1 cellular context compared by ENCODE assay signal in the genomic region with DNA sequence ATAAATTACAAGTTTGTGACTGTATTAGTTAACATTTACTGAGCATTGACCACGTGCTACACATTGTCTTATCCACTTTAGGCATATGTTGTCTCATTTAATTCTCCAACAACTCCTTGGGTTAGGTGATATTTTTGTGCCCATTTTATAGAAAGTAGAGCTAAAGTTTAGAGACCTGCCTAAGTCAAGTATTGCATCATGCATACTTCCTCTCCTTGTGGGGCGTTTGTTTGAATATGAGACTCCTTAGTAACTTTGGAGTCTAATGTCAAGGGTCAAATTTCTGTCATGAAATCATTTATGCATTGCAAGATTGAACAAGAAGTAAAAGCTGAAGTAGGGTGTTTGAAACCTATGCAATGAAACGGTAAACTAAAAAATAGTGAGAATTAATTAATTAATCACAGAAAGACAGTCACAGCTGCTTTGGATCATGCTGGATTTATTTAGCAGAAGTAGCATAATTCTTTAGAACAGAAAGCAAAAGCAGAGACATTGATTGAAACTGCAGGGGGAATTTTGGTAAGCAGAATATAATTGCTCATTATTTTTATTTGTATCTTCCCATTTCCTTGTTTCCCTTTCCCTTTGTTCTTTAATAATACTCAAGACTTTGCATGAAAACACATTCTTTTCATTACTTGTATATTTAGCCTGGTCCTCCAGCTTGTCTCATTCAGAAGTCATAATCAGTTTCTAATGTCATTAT.
TF ChIP-seq lines count a peak whose summit lies in the region.

No MANE protein-coding gene starts in this region.

TF ChIP-seq in WTC11, 78 proteins besides CTCF, POLR2A, EP300 and RAD21 (continued from another document):
- TF ChIP-seq, protein P1, sequence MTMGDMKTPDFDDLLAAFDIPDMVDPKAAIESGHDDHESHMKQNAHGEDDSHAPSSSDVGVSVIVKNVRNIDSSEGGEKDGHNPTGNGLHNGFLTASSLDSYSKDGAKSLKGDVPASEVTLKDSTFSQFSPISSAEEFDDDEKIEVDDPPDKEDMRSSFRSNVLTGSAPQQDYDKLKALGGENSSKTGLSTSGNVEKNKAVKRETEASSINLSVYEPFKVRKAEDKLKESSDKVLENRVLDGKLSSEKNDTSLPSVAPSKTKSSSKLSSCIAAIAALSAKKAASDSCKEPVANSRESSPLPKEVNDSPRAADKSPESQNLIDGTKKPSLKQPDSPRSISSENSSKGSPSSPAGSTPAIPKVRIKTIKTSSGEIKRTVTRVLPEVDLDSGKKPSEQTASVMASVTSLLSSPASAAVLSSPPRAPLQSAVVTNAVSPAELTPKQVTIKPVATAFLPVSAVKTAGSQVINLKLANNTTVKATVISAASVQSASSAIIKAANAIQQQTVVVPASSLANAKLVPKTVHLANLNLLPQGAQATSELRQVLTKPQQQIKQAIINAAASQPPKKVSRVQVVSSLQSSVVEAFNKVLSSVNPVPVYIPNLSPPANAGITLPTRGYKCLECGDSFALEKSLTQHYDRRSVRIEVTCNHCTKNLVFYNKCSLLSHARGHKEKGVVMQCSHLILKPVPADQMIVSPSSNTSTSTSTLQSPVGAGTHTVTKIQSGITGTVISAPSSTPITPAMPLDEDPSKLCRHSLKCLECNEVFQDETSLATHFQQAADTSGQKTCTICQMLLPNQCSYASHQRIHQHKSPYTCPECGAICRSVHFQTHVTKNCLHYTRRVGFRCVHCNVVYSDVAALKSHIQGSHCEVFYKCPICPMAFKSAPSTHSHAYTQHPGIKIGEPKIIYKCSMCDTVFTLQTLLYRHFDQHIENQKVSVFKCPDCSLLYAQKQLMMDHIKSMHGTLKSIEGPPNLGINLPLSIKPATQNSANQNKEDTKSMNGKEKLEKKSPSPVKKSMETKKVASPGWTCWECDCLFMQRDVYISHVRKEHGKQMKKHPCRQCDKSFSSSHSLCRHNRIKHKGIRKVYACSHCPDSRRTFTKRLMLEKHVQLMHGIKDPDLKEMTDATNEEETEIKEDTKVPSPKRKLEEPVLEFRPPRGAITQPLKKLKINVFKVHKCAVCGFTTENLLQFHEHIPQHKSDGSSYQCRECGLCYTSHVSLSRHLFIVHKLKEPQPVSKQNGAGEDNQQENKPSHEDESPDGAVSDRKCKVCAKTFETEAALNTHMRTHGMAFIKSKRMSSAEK (CRISPR knock-in tag; IDR thresholded peaks at IDR 0.05; ENCODE audit: borderline replicate concordance), result no peak
